In genomic region chr18:59994357-59994756, GRCh38 we compare ENCODE assay signal across 11 cellular contexts.
DNase-seq lines count a peak whose midpoint lies in the region; ATAC-seq and TF ChIP-seq lines count a peak whose summit lies in the region.
"Had no signal": no experiment of that assay in that cellular context is flagged by ENCODE, and none has a peak within 500 bp of the region (broad histone marks: within the 10 kb centered on the region; RNA-seq: fewer than 3 reads in every experiment).

No MANE protein-coding gene starts in this region.

- peak; percentile 71 for ATAC-seq in GM19351 (IDR thresholded peaks at IDR 0.05; ENCODE audit: unreplicated experiment)
- no peak for ATAC-seq in GM21526 (IDR thresholded peaks at IDR 0.05; ENCODE audit: low FRiP score, unreplicated experiment)
- ATAC-seq in GM21825 (IDR thresholded peaks at IDR 0.05; ENCODE audit: unreplicated experiment): no peak
- no peak for ATAC-seq in heart left ventricle
- ATAC-seq: gastroesophageal sphincter had no signal

- H3K36me3 ChIP-seq in DOHH2 (ENCODE audit: control insufficient read depth, low read length) (no peaks in the 10 kb centered on the region), Karpas-422 (ENCODE audit: insufficient read depth, low read length) (no peaks in the 10 kb centered on the region), heart left ventricle (no peaks in the 10 kb centered on the region)
- H3K36me3 ChIP-seq: gastroesophageal sphincter, uterus had no signal

- no peaks in the 10 kb centered on the region for H3F3A ChIP-seq in DOHH2 (ENCODE audit: control insufficient read depth, insufficient read depth)

- 8 to 29% (median 10%) methylated on average over 1 of the region's 1 CpG for WGBS in heart left ventricle, 4 donors

- H3K9me2 ChIP-seq in DOHH2 (replicated peaks; ENCODE audit: control insufficient read depth, low read length) (no peaks in the 10 kb centered on the region), Karpas-422 (replicated peaks; ENCODE audit: insufficient read depth, low read length) (no peaks in the 10 kb centered on the region)

- DNase-seq in Karpas-422: peak; percentile 66
- peak; percentile 47 for DNase-seq in dermis blood vessel endothelial cell
- DNase-seq in COLO668 (lab: John Stamatoyannopoulos, UW; ENCODE audit: unreplicated experiment): no peak
- DNase-seq in heart left ventricle: no peak
- DNase-seq: NCI-H226, uterus had no signal

- peaks cover 11% of the 10 kb centered on the region for H3K27me3 ChIP-seq in DOHH2 (ENCODE audit: control insufficient read depth, low read length)
- no peaks in the 10 kb centered on the region for H3K27me3 ChIP-seq in Karpas-422 (ENCODE audit: low read length)
- H3K27me3 ChIP-seq in heart left ventricle: peaks cover 0 to 31% (median 5%) of the 10 kb centered on the region in 9 donors
- H3K27me3 ChIP-seq: gastroesophageal sphincter, uterus had no signal

- peak; percentile 54 for TF ChIP-seq CTCF in DOHH2 (IDR thresholded peaks at IDR 0.05; ENCODE audit: low read depth, low read length, poor library complexity, severe bottlenecking)
- no peak for TF ChIP-seq CTCF in heart left ventricle (IDR thresholded peaks at IDR 0.05)

- no peak overlapping the region for H2AFZ ChIP-seq in Karpas-422 (ENCODE audit: low read length)

- no peaks in the 10 kb centered on the region for H4K20me1 ChIP-seq in DOHH2 (ENCODE audit: control insufficient read depth, insufficient read depth, low read depth, low read length)
- no peaks in the 10 kb centered on the region for H4K20me1 ChIP-seq in Karpas-422 (ENCODE audit: insufficient read depth, low read depth, low read length)

- H3K79me2 ChIP-seq in DOHH2 (ENCODE audit: control insufficient read depth, low read length) (no peaks in the 10 kb centered on the region), Karpas-422 (ENCODE audit: low read length) (no peaks in the 10 kb centered on the region)

- no peak overlapping the region for H3K9ac ChIP-seq in Karpas-422 (ENCODE audit: low read length)

- H3K4me1 ChIP-seq in DOHH2 (ENCODE audit: control insufficient read depth, low read length): no peaks in the 10 kb centered on the region
- H3K4me1 ChIP-seq in Karpas-422 (ENCODE audit: low read length): no peaks in the 10 kb centered on the region
- no peaks in the 10 kb centered on the region for H3K4me1 ChIP-seq in heart left ventricle
- H3K4me1 ChIP-seq: uterus had no signal

- intact Hi-C loops in heart left ventricle (cut with DNase I): loop anchor here in 2 of 10 donors (5.0 kb wide), 1 partner anchor 553 kb away; no protein-coding TSS in a partner anchor

- H3K4me3 ChIP-seq in DOHH2 (ENCODE audit: low read length) (no peak overlapping the region), Karpas-422 (ENCODE audit: low read length) (no peak overlapping the region), heart left ventricle (no peak overlapping the region)
- H3K4me3 ChIP-seq: gastroesophageal sphincter, uterus had no signal

- H3K9me3 ChIP-seq in DOHH2 (ENCODE audit: control insufficient read depth, insufficient read depth, low read length) (no peaks in the 10 kb centered on the region), Karpas-422 (ENCODE audit: low read length) (no peaks in the 10 kb centered on the region), heart left ventricle (peaks cover 0 to 3% (median 0%) of the 10 kb centered on the region in 12 donors)
- H3K9me3 ChIP-seq: gastroesophageal sphincter, uterus had no signal

- H3K27ac ChIP-seq in DOHH2 (ENCODE audit: low read depth, low read length) (no peak overlapping the region), Karpas-422 (ENCODE audit: low read length) (no peak overlapping the region), heart left ventricle (no peak overlapping the region)
- H3K27ac ChIP-seq: gastroesophageal sphincter, uterus had no signal

- H3K4me2 ChIP-seq in DOHH2 (ENCODE audit: low read length) (no peak overlapping the region), Karpas-422 (ENCODE audit: low read depth, low read length, poor library complexity, severe bottlenecking) (no peak overlapping the region)

- TF ChIP-seq POLR2A in heart left ventricle (IDR thresholded peaks at IDR 0.05): no peak

Comparison
In these comparisons a context has a peak if more than half of its experiments do, and no peak if none do; other contexts are left out.
1. DNase-seq: peak in Karpas-422 (single experiment) and dermis blood vessel endothelial cell (single experiment); none in COLO668 (single experiment) and heart left ventricle (0 of 5).